ENCODE assay signal across 8 cellular contexts in genomic region chr18:26677957-26678356, GRCh38.
"Had no signal": no experiment of that assay in that cellular context is flagged by ENCODE, and none has a peak within 500 bp of the region (broad histone marks: within the 10 kb centered on the region; RNA-seq: fewer than 3 reads in every experiment).

No MANE protein-coding gene starts in this region.

- H3K27ac ChIP-seq: GM23248 had no signal

- ATAC-seq: HCT116, K562 had no signal

- H3K4me3 ChIP-seq: GM23248, HAP-1, K562 had no signal

- H3K36me3 ChIP-seq: HAP-1 had no signal

- H3K9me3 ChIP-seq: HAP-1 had no signal

- DNase-seq: GM23248, GOT3, H7, HFFc6, IMR-90 had no signal
